26 cellular contexts compared by ENCODE assay signal in genomic region chr18:25047983-25048382, GRCh38.
DNase-seq lines count a peak whose midpoint lies in the region; ATAC-seq and TF ChIP-seq lines count a peak whose summit lies in the region.
"Had no signal": no experiment of that assay in that cellular context is flagged by ENCODE, and none has a peak within 500 bp of the region (broad histone marks: within the 10 kb centered on the region; RNA-seq: fewer than 3 reads in every experiment).

No MANE protein-coding gene starts in this region.

- H3K27me3 ChIP-seq in H9 (ENCODE audit: insufficient read depth, low read length) (peaks cover 57% of the 10 kb centered on the region), mesenchymal stem cell (ENCODE audit: control insufficient read depth in 1 of 2, insufficient read depth in 1 of 2, low read length in 2 of 2) (no peaks in the 10 kb centered on the region)
- H3K27me3 ChIP-seq: SJSA1 had no signal

- H2AK5ac ChIP-seq in H9 (ENCODE audit: insufficient read length, low read length) (no peak overlapping the region), mesenchymal stem cell (ENCODE audit: low read length, severe bottlenecking) (no peak overlapping the region)

- H4K8ac ChIP-seq in H9 (replicated peaks; ENCODE audit: insufficient read length, low read depth, low read length) (no peak overlapping the region), mesenchymal stem cell (ENCODE audit: low read length) (no peak overlapping the region)

- H2AFZ ChIP-seq in H9 (ENCODE audit: low read length) (no peak overlapping the region), mesenchymal stem cell (ENCODE audit: low read depth, low read length) (no peak overlapping the region)

- no peak overlapping the region for H3K4me3 ChIP-seq in epithelial cell of esophagus (ENCODE audit: low read length)
- H3K4me3 ChIP-seq in mesenchymal stem cell (ENCODE audit: insufficient read depth in 1 of 2, low read depth in 1 of 2, low read length in 2 of 2) = no peak overlapping the region
- H3K4me3 ChIP-seq: HAP-1, SJSA1 had no signal

- H3T11ph ChIP-seq in H9 (ENCODE audit: low read length) = no peak overlapping the region

- WGBS in H9 (ENCODE audit: extremely low coverage, insufficient read length, low lambda C conversion rate) = no CpG with 5 or more reads among the region's 9 CpGs
- whole genome bisulfite sequencing in mesenchymal stem cell = 44% methylated on average over 9 of the region's 9 CpGs

- H3K14ac ChIP-seq in H9 (ENCODE audit: insufficient read depth, low read length) = no peak overlapping the region
- H3K14ac ChIP-seq in mesenchymal stem cell (ENCODE audit: low read length in 2 of 2) = no peak overlapping the region

- H2BK120ac ChIP-seq in H9 (ENCODE audit: low read depth, low read length, poor library complexity, severe bottlenecking) (no peak overlapping the region), mesenchymal stem cell (ENCODE audit: low read depth, low read length) (no peak overlapping the region)

- H3K4ac ChIP-seq in H9 (ENCODE audit: low read depth, low read length) = no peak overlapping the region
- H3K4ac ChIP-seq in mesenchymal stem cell (ENCODE audit: low read depth in 1 of 2, low read length in 2 of 2) = no peak overlapping the region

- H3K27ac ChIP-seq in H9 (ENCODE audit: insufficient read length, low read depth, low read length) (no peak overlapping the region), mesenchymal stem cell (ENCODE audit: low read length, poor library complexity, severe bottlenecking) (no peak overlapping the region)
- H3K27ac ChIP-seq: C4-2B, SJSA1 had no signal

- H3K18ac ChIP-seq in H9 (ENCODE audit: insufficient read length, low read depth, low read length) (no peak overlapping the region), mesenchymal stem cell (ENCODE audit: low read depth in 1 of 2, low read length in 2 of 2) (no peak overlapping the region)

- H3K9me3 Mint-ChIP-seq in H9 = peaks cover 2 to 3% of the 10 kb centered on the region in 2 experiments; a peak in 2 of 5 replicates

- no peaks in the 10 kb centered on the region for H3K79me2 ChIP-seq in H9 (ENCODE audit: insufficient read depth, low read length)

- no peaks in the 10 kb centered on the region for H4K20me1 ChIP-seq in H9 (ENCODE audit: control insufficient read depth, insufficient read depth, insufficient read length)

- H4K91ac ChIP-seq in H9 (ENCODE audit: insufficient read length, low read depth, low read length) (no peak overlapping the region), mesenchymal stem cell (ENCODE audit: low read length) (no peak overlapping the region)

- H3K4me1 Mint-ChIP-seq in H9 = peaks cover 20 to 25% of the 10 kb centered on the region in 2 experiments
- H3K4me1 Mint-ChIP-seq: B cell had no signal

- peak; percentile 85 for DNase-seq in H9
- peak; percentile 2 for DNase-seq in epithelial cell of esophagus (ENCODE audit: low read depth)
- peak; percentile 56 for DNase-seq in iPS DF 4.7 (ENCODE audit: extremely low read depth, low spot score)
- DNase-seq in mesenchymal stem cell = no peak
- no peak for DNase-seq in Ammon's horn (ENCODE audit: low spot score)
- DNase-seq: Caco-2; CD8-positive, alpha-beta T cell; EL; GF-D8; HFFc6; KBM-7; MV-4-11; NCI-H1105; NCI-H146; NCI-H1930; NCI-H2107; NCI-H82; NK-92 treated with Interleukin-12 subunit alpha and Interleukin-12 subunit beta, amount 100 ng/mL, for 24 hours; Right ventricle myocardium superior; RPMI8226 had no signal

- H3K27ac Mint-ChIP-seq in H9 = no peak overlapping the region
- H3K27ac Mint-ChIP-seq: B cell; CD8-positive, alpha-beta T cell; HFFc6 had no signal

- H3K4me1 ChIP-seq in H9 (ENCODE audit: insufficient read depth, low read length) (peaks cover 2% of the 10 kb centered on the region; the same call in 1 of the 2 replicates), mesenchymal stem cell (ENCODE audit: control insufficient read depth, insufficient read depth, low read depth, low read length) (no peaks in the 10 kb centered on the region)
- H3K4me1 ChIP-seq: Caco-2, SJSA1 had no signal

- H3K56ac ChIP-seq in H9 (ENCODE audit: insufficient read length, low read depth, low read length) = no peak overlapping the region

- TF ChIP-seq CTCF in H9 (conservative IDR thresholded peaks at IDR 0.05) (no peak), epithelial cell of esophagus (IDR thresholded peaks at IDR 0.05; ENCODE audit: insufficient read depth, low read depth, low read length, missing control alignments) (no peak)

- no peak overlapping the region for H4K5ac ChIP-seq in H9 (ENCODE audit: insufficient read length, low read depth, low read length)

- H3K9ac ChIP-seq in H9 (ENCODE audit: extremely low read depth, insufficient read length, low read length) (no peak overlapping the region), mesenchymal stem cell (ENCODE audit: low read length) (no peak overlapping the region)

- H3K36me3 ChIP-seq in mesenchymal stem cell (ENCODE audit: control insufficient read depth in 1 of 2, insufficient read depth in 2 of 2, low read depth in 1 of 2, low read length in 2 of 2) = no peaks in the 10 kb centered on the region
- H3K36me3 ChIP-seq: HAP-1, SJSA1 had no signal

- H3K9me3 ChIP-seq in H9 (ENCODE audit: control insufficient read depth, low read depth, low read length) (no peaks in the 10 kb centered on the region), mesenchymal stem cell (ENCODE audit: control insufficient read depth, low read length) (no peaks in the 10 kb centered on the region)
- H3K9me3 ChIP-seq: Caco-2, HAP-1, SJSA1 had no signal

- H3K79me1 ChIP-seq in H9 (ENCODE audit: insufficient read depth, low read depth, low read length, poor library complexity, severe bottlenecking) (no peaks in the 10 kb centered on the region), mesenchymal stem cell (replicated peaks; ENCODE audit: low read length, poor library complexity, severe bottlenecking) (no peaks in the 10 kb centered on the region)

- H3K4me3 Mint-ChIP-seq in H9 = no peak overlapping the region
- H3K4me3 Mint-ChIP-seq: B cell; CD8-positive, alpha-beta T cell; HFFc6 had no signal

- H3K4me2 ChIP-seq in H9 (ENCODE audit: insufficient read depth, insufficient read length, low read length) (no peak overlapping the region), mesenchymal stem cell (ENCODE audit: low read length, poor library complexity, severe bottlenecking) (no peak overlapping the region)

- peaks cover 16% of the 10 kb centered on the region for H3K27me3 Mint-ChIP-seq in H9 (ENCODE audit: low read depth)

- H3K23ac ChIP-seq in H9 (ENCODE audit: insufficient read length, low read depth, low read length) (no peak overlapping the region), mesenchymal stem cell (ENCODE audit: low read length in 2 of 2) (no peak overlapping the region)

- no peaks in the 10 kb centered on the region for H3K23me2 ChIP-seq in H9 (ENCODE audit: insufficient read length, low read depth, low read length, poor library complexity, severe bottlenecking)

- ATAC-seq in GM21786 (IDR thresholded peaks at IDR 0.05; ENCODE audit: unreplicated experiment) (no peak), esophagus mucosa (no peak)
- ATAC-seq: CD8-positive, alpha-beta T cell had no signal

- no peak overlapping the region for H2BK15ac ChIP-seq in H9 (ENCODE audit: low read depth, low read length)
- no peak overlapping the region for H2BK15ac ChIP-seq in mesenchymal stem cell (ENCODE audit: low read depth, poor library complexity, severe bottlenecking)

- H2BK5ac ChIP-seq in H9 (ENCODE audit: insufficient read length, low read length) = no peak overlapping the region
- H2BK5ac ChIP-seq in mesenchymal stem cell (ENCODE audit: low read depth, low read length, poor library complexity, severe bottlenecking) = no peak overlapping the region

- H3K36me3 Mint-ChIP-seq in H9 (ENCODE audit: insufficient read depth in 1 of 3, low read depth in 3 of 3) = no peaks in the 10 kb centered on the region
- H3K36me3 Mint-ChIP-seq: CD8-positive, alpha-beta T cell had no signal

- H2BK20ac ChIP-seq in H9 (ENCODE audit: low read depth, low read length, poor library complexity, severe bottlenecking) = no peak overlapping the region

- H2BK12ac ChIP-seq in H9 (ENCODE audit: insufficient read length, low read depth, low read length) = no peak overlapping the region
- no peak overlapping the region for H2BK12ac ChIP-seq in mesenchymal stem cell (ENCODE audit: low read length in 2 of 2)

Comparison
In these comparisons a context has a peak if more than half of its experiments do, and no peak if none do; other contexts are left out.
1. DNase-seq: peak in H9 (single experiment), epithelial cell of esophagus (single experiment) and iPS DF 4.7 (single experiment); none in mesenchymal stem cell (single experiment) and Ammon's horn (single experiment).